In genomic region chr2:216373896-216374295, GRCh38 we compare ENCODE assay signal across 2 cellular contexts.
TF ChIP-seq lines count a peak whose summit lies in the region.

No MANE protein-coding gene starts in this region.

TF ChIP-seq in A549, 52 proteins besides CTCF, POLR2A, EP300 and RAD21:
- TF ChIP-seq GATA3 (IDR thresholded peaks at IDR 0.05; ENCODE audit: borderline replicate concordance) (no peak), SMC3 (IDR thresholded peaks at IDR 0.05) (no peak), CBX2 (IDR thresholded peaks at IDR 0.05; ENCODE audit: borderline replicate concordance, low read depth) (no peak), CHD4 (IDR thresholded peaks at IDR 0.05; ENCODE audit: borderline replicate concordance) (no peak), SREBF2 (IDR thresholded peaks at IDR 0.05) (no peak), EHF (CRISPR knock-in tag; IDR thresholded peaks at IDR 0.05) (no peak), JUN (IDR thresholded peaks at IDR 0.05) (no peak), FOXS1 (CRISPR knock-in tag; IDR thresholded peaks at IDR 0.05) (no peak)

TF ChIP-seq in endothelial cell of umbilical vein, 7 proteins besides CTCF, POLR2A, EP300 and RAD21:
- no peak for TF ChIP-seq JUN (IDR thresholded peaks at IDR 0.05; ENCODE audit: borderline replicate concordance, insufficient read depth, insufficient read length, low read depth)
- TF ChIP-seq MAX (IDR thresholded peaks at IDR 0.05; ENCODE audit: insufficient read depth, insufficient read length), result no peak
- TF ChIP-seq MYC (IDR thresholded peaks at IDR 0.05; ENCODE audit: low read depth, low read length), result no peak
- TF ChIP-seq FOS (IDR thresholded peaks at IDR 0.05; ENCODE audit: borderline replicate concordance, insufficient read depth, low read length), result no peak
- no peak for TF ChIP-seq EZH2 (IDR thresholded peaks at IDR 0.05; ENCODE audit: borderline replicate concordance, low read depth, low read length, severe bottlenecking)
- no peak for TF ChIP-seq POLR2AphosphoS5 (IDR thresholded peaks at IDR 0.05; ENCODE audit: insufficient read depth, low read depth, low read length)
- TF ChIP-seq GATA2 (IDR thresholded peaks at IDR 0.05; ENCODE audit: insufficient read depth, insufficient read length, low read depth, low read length), result no peak
